Comparison of ENCODE assay signal across 16 cellular contexts in the genomic region with DNA sequence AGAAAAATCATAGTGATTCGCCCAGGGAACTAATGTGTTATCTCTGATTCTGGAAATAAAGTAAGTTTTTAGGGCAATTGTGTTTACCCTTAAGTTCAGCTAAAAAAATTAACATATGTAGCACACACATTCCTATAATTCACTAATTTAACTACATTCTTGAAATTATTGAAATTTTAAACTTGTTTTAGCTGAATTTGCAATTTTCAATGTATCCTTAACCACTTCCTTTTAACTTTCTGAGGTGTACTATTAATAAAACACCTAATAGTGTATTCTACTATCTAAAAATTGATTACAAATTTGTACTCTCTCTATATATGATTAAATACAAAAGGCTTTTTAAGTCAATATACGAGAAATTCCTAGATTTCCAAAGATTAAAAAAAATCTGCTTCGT. TPM values are rescaled to one million over a fixed set of nuclear protein-coding genes. Genes with fewer than 3 reads are reported as not detected.
DNase-seq lines count a peak whose midpoint lies in the region; ATAC-seq, FAIRE-seq and TF ChIP-seq lines count a peak whose summit lies in the region.
"Had no signal": no experiment of that assay in that cellular context is flagged by ENCODE, and none has a peak within 500 bp of the region (broad histone marks: within the 10 kb centered on the region; RNA-seq: fewer than 3 reads in every experiment).

No MANE protein-coding gene starts in this region.

- DNase-seq in DND-41: no peak
- DNase-seq in Panc1 (ENCODE audit: low read depth, low spot score): no peak
- DNase-seq in fibroblast of villous mesenchyme (ENCODE audit: low read depth): no peak
- DNase-seq in HTR-8/SVneo (ENCODE audit: insufficient read length, low spot score): no peak
- no peak for DNase-seq in activated gamma-delta T cell treated with Interleukin-2 at 50 U/mL for 16 hours
- no peak for DNase-seq in nucleus accumbens (lab: John Stamatoyannopoulos, UW)
- DNase-seq in CD1c-positive myeloid dendritic cell (ENCODE audit: extremely low spot score): no peak
- DNase-seq: brain microvascular endothelial cell; CD8-positive, alpha-beta T cell; kidney; NCI-H1105 treated with DMSO at 0.1 percent for 48 hours; NCI-H345; nephron progenitor cell; Right ventricle myocardium superior had no signal

- H3K27me3 ChIP-seq in DND-41 (ENCODE audit: insufficient read depth, low read length, poor library complexity) (no peaks in the 10 kb centered on the region), Panc1 (ENCODE audit: control insufficient read depth, insufficient read depth, low read length) (no peaks in the 10 kb centered on the region)
- H3K27me3 ChIP-seq: brain microvascular endothelial cell had no signal

- no TSS peak for BruUV-seq in Panc1 (replicated peaks; lab: Mats Ljungman, UMichigan)

- no peaks in the 10 kb centered on the region for H3K9me3 ChIP-seq in DND-41 (ENCODE audit: insufficient read depth, low read length, severe bottlenecking)
- no peaks in the 10 kb centered on the region for H3K9me3 ChIP-seq in Panc1 (ENCODE audit: control insufficient read depth, insufficient read depth, low read depth, low read length)

- no peak for ATAC-seq in DND-41 (ENCODE audit: insufficient read depth, low read depth)
- ATAC-seq in Panc1: no peak
- ATAC-seq: CD8-positive, alpha-beta T cell; esophagus mucosa had no signal

- H3K4me2 ChIP-seq in DND-41 (ENCODE audit: insufficient read depth, low read length): peak overlapping the region; percentile 75

- no peak overlapping the region for H2AFZ ChIP-seq in DND-41 (ENCODE audit: low read depth, low read length)

- peak; percentile 6 for FAIRE-seq in A204.1 (lab: Jason Lieb, UNC)
- FAIRE-seq in HTR-8/SVneo (lab: Jason Lieb, UNC): no peak

- peaks cover 47% of the 10 kb centered on the region for H3K4me1 ChIP-seq in DND-41 (ENCODE audit: insufficient read depth, low read length)
- H3K4me1 ChIP-seq in Panc1 (ENCODE audit: control insufficient read depth, insufficient read depth, low read length): peaks cover 9% of the 10 kb centered on the region; the same call in 1 of the 2 replicates

- POLR2A ChIA-PET in Panc1 (lab: Charles Lee): no interaction called here

- in situ Hi-C loops in Panc1 (cut with HindIII; ENCODE audit: low pct_unique_long_range_greater_than_20kb, low sequenced_read_pairs): no loop called here

- H3K27ac ChIP-seq in DND-41 (ENCODE audit: low read length) (no peak overlapping the region), Panc1 (ENCODE audit: low read length) (no peak overlapping the region; the same call in 1 of the 2 replicates)

- TF ChIP-seq CTCF in DND-41 (IDR thresholded peaks at IDR 0.05; ENCODE audit: borderline replicate concordance, extremely low read depth, low read length, poor library complexity, severe bottlenecking): no peak
- no peak for TF ChIP-seq CTCF in Panc1 (IDR thresholded peaks at IDR 0.05)
- no peak for TF ChIP-seq CTCF in fibroblast of villous mesenchyme (IDR thresholded peaks at IDR 0.05; ENCODE audit: insufficient read depth, low read depth, low read length)

- H3K9ac ChIP-seq in DND-41 (ENCODE audit: low read depth, low read length): peak overlapping the region; percentile 73; the same call in 1 of the 2 replicates

- peak overlapping the region; percentile 88 to 89; a peak in 2 of 4 replicates for H3K4me3 ChIP-seq in DND-41 (ENCODE audit: low read depth in 1 of 2, low read length in 2 of 2)
- H3K4me3 ChIP-seq in Panc1 (ENCODE audit: low read depth in 2 of 2, low read length in 2 of 2): peak overlapping the region; percentile 77 to 93; a peak in 3 of 4 replicates
- peak overlapping the region; percentile 87 for H3K4me3 ChIP-seq in fibroblast of villous mesenchyme (ENCODE audit: low read depth, low read length)

- H3K79me2 ChIP-seq in DND-41 (ENCODE audit: insufficient read depth, low read length): peaks cover 96% of the 10 kb centered on the region

- CTCF ChIA-PET in Panc1 (lab: Charles Lee): no interaction called here

- peaks cover 28% of the 10 kb centered on the region for H4K20me1 ChIP-seq in DND-41 (ENCODE audit: insufficient read depth, low read length)

- intact Hi-C loops in Panc1 (cut with micrococcal nuclease; ENCODE audit: unreplicated experiment): no loop called here

- no peaks in the 10 kb centered on the region; the same call in 1 of the 2 replicates for H3K36me3 ChIP-seq in DND-41 (ENCODE audit: insufficient read depth, low read length)
- H3K36me3 ChIP-seq in Panc1 (ENCODE audit: control insufficient read depth, insufficient read depth, low read length): peaks cover 7% of the 10 kb centered on the region
- H3K36me3 ChIP-seq: brain microvascular endothelial cell had no signal

RNA-seq across cellular contexts. Expression of gene KLHL28, which starts 2.2 kb away (rescaled TPM):
- 7.2 TPM for total RNA-seq in Panc1 (2021; ENCODE audit: unreplicated experiment)
- polyA plus RNA-seq in Panc1 (2012; ENCODE audit: insufficient read length): 3.0 TPM
- total RNA-seq in fibroblast of villous mesenchyme: 9.5 and 9.7 TPM in 2 replicates

RNA-seq across cellular contexts. Expression of gene TOGARAM1, which starts 2.5 kb away (rescaled TPM):
- total RNA-seq in Panc1 (2021; ENCODE audit: unreplicated experiment) (11.6 TPM), fibroblast of villous mesenchyme (15.1 and 22.5 TPM in 2 replicates)
- 3.6 TPM for polyA plus RNA-seq in Panc1 (2012; ENCODE audit: insufficient read length)
